Comparison of ENCODE assay signal across 32 cellular contexts in the genomic region with DNA sequence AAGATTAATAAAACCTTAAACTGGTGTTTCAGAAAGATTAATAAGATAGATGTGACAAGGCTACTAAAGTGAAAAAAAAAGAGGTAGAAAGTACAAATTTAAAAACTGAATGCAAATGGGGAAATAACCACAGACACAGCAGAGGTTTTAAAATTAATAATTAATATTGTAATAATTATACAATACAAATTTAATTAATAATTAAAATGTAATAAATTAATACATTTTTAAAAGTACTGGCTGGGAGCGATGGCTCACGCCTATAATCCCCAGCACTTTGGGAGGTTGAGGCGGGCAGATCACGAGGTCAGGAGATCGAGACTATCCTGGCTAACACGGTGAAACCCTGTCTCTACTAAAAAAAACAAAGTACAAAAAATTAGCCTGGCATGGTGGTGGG. TPM values are rescaled to one million over a fixed set of nuclear protein-coding genes. Genes with fewer than 3 reads are reported as not detected.
"Had no signal": no experiment of that assay in that cellular context is flagged by ENCODE, and none has a peak within 500 bp of the region (broad histone marks: within the 10 kb centered on the region; RNA-seq: fewer than 3 reads in every experiment).

No MANE protein-coding gene starts in this region.

- H3K36me3 ChIP-seq: neural progenitor cell, ovary, right lobe of liver, sigmoid colon, suprapubic skin, tibial artery, transverse colon, upper lobe of right lung, uterus had no signal

- H3K27me3 Mint-ChIP-seq: naive thymus-derived CD4-positive, alpha-beta T cell; progenitor cell of endocrine pancreas; stimulated activated naive B cell treated with anti-CD40 and anti-IgM and Interleukin-4, amounts not matched to agents 10 μg/mL and 1 μg/mL and 100 μg/mL, for 72 hours; stimulated activated naive CD8-positive, alpha-beta T cell treated with anti-CD3 and anti-CD28 coated beads, Interleukin-15, amount 100 ng/mL, for 72 hours had no signal

- ATAC-seq: naive thymus-derived CD4-positive, alpha-beta T cell; psoas muscle; right cardiac atrium; right lobe of liver; stimulated activated effector memory CD8-positive, alpha-beta T cell treated with anti-CD3 and anti-CD28 coated beads, Interleukin-12 subunit alpha, Interleukin-12 subunit beta, amount 100 ng/mL, for 72 hours; stimulated activated naive B cell treated with anti-CD40 and anti-IgM and Interleukin-4, amounts not matched to agents 10 μg/mL and 1 μg/mL and 100 μg/mL, for 72 hours; stimulated activated naive CD8-positive, alpha-beta T cell treated with anti-CD3 and anti-CD28 coated beads, Interleukin-15, amount 100 ng/mL, for 72 hours; stimulated activated naive CD8-positive, alpha-beta T cell treated with anti-CD3 and anti-CD28 coated beads, Interleukin-15, Interleukin-2, amounts not matched to agents 100 U/mL and 50 U/mL, for 24 hours; upper lobe of right lung had no signal

- H3K4me3 Mint-ChIP-seq: naive thymus-derived CD4-positive, alpha-beta T cell; nephron; neural progenitor cell; stimulated activated effector memory CD8-positive, alpha-beta T cell treated with anti-CD3 and anti-CD28 coated beads, Interleukin-12 subunit alpha, Interleukin-12 subunit beta, amount 100 ng/mL, for 72 hours; stimulated activated naive B cell treated with anti-CD40 and anti-IgM and Interleukin-4, amounts not matched to agents 10 μg/mL and 1 μg/mL and 100 μg/mL, for 72 hours; stimulated activated naive CD8-positive, alpha-beta T cell treated with anti-CD3 and anti-CD28 coated beads, Interleukin-15, amount 100 ng/mL, for 72 hours; type B pancreatic cell had no signal

- H3K4me1 ChIP-seq: neural progenitor cell, parathyroid adenoma, psoas muscle, right lobe of liver, sigmoid colon, suprapubic skin, testis, tibial artery, transverse colon, upper lobe of right lung, uterus had no signal

- H3K9me3 Mint-ChIP-seq: stimulated activated effector memory CD8-positive, alpha-beta T cell treated with anti-CD3 and anti-CD28 coated beads, Interleukin-12 subunit alpha, Interleukin-12 subunit beta, amount 100 ng/mL, for 72 hours had no signal

- H3K9ac ChIP-seq: neural progenitor cell, parathyroid adenoma had no signal

- H3K36me3 Mint-ChIP-seq: neural progenitor cell; stimulated activated naive B cell treated with anti-CD40 and anti-IgM and Interleukin-4, amounts not matched to agents 10 μg/mL and 1 μg/mL and 100 μg/mL, for 72 hours; type B pancreatic cell had no signal

- H3K27ac Mint-ChIP-seq: naive thymus-derived CD4-positive, alpha-beta T cell; nephron; neural progenitor cell; progenitor cell of endocrine pancreas; stimulated activated effector memory CD8-positive, alpha-beta T cell treated with anti-CD3 and anti-CD28 coated beads, Interleukin-12 subunit alpha, Interleukin-12 subunit beta, amount 100 ng/mL, for 72 hours; stimulated activated naive B cell treated with anti-CD40 and anti-IgM and Interleukin-4, amounts not matched to agents 10 μg/mL and 1 μg/mL and 100 μg/mL, for 72 hours; type B pancreatic cell had no signal

- H3K4me1 Mint-ChIP-seq: nephron, neural progenitor cell had no signal

- H3K27ac ChIP-seq: neural progenitor cell, ovary, parathyroid adenoma, psoas muscle, right lobe of liver, sigmoid colon, suprapubic skin, testis, tibial artery, transverse colon, upper lobe of right lung, uterus had no signal

- H3K4me3 ChIP-seq: neural progenitor cell, ovary, psoas muscle, right lobe of liver, sigmoid colon, suprapubic skin, testis, tibial artery, transverse colon, upper lobe of right lung, uterus had no signal

- DNase-seq: naive thymus-derived CD4-positive, alpha-beta T cell; occipital lobe; ovary; posterior cingulate gyrus; psoas muscle; right cardiac atrium; right lobe of liver; sigmoid colon; small intestine; stimulated activated CD4-positive, alpha-beta T cell treated with anti-CD3 and anti-CD28 coated beads, Interleukin-15, amount 100 ng/mL, for 24 hours; stimulated activated CD4-positive, alpha-beta T cell treated with anti-CD3 and anti-CD28 coated beads, Interleukin-2, amount 100 ng/mL, for 24 hours; stimulated activated CD4-positive, alpha-beta T cell treated with anti-CD3 and anti-CD28 coated beads, Interleukin-2, amount 100 ng/mL, for 48 hours; stimulated activated CD4-positive, alpha-beta T cell treated with anti-CD3 and anti-CD28 coated beads, Interleukin-4, amount 100 ng/mL, for 24 hours; stimulated activated naive B cell treated with anti-CD40 and anti-IgM and Interleukin-4, amounts not matched to agents 10 μg/mL and 1 μg/mL and 100 μg/mL, for 72 hours; stimulated activated naive CD8-positive, alpha-beta T cell treated with anti-CD3 and anti-CD28 coated beads, Interleukin-15, amount 100 ng/mL, for 72 hours; stimulated activated naive CD8-positive, alpha-beta T cell treated with anti-CD3 and anti-CD28 coated beads, Interleukin-15, Interleukin-2, amounts not matched to agents 100 U/mL and 50 U/mL, for 24 hours; substantia nigra; testis; tibial artery; transverse colon; upper lobe of right lung; uterus had no signal

- H3K9me3 ChIP-seq: ovary, psoas muscle, right lobe of liver, sigmoid colon, suprapubic skin, testis, tibial artery, transverse colon, upper lobe of right lung had no signal

RNA-seq across cellular contexts. Expression of a gene that starts 26.8 kb away (rescaled TPM):
- total RNA-seq: occipital lobe, osteoblast, progenitor cell of endocrine pancreas, renal cortical epithelial cell had no signal
- polyA plus RNA-seq: neural cell had no signal
